ENCODE assay signal across 9 cellular contexts in the genomic region with DNA sequence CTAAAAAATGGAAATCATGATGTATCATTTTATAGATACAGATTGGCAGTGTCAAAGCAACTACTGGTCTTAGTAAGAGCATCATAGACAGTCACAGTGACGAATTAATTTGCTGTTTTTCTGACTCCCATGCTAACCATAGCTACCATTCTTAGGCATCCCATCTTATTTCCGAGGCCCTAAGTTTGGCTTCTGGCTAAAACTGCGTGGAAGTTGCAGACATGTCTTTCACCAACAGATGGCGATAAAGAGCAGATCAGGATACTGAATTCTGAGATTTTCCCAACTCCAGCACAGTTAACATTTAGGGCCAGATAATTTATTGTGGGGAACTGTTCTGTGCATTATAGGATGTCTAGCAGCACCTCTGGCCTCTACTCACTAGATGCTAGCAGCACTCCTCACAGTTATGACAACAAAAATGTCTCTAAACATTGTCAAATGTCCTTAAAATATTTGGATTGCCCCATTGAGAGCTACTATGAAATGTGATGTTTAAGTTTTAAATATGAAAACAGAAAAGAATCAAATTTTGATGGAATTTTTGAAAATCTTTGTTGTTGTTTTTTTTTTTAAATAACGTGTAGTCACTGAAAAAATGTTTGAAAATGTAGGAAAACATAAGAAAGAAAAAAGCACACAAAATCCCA. TPM values are rescaled to one million over a fixed set of nuclear protein-coding genes. Genes with fewer than 3 reads are reported as not detected.
DNase-seq lines count a peak whose midpoint lies in the region; ATAC-seq and TF ChIP-seq lines count a peak whose summit lies in the region.
"Had no signal": no experiment of that assay in that cellular context is flagged by ENCODE, and none has a peak within 500 bp of the region (broad histone marks: within the 10 kb centered on the region; RNA-seq: fewer than 3 reads in every experiment).

No MANE protein-coding gene starts in this region.

- H3K27me3 Mint-ChIP-seq in activated CD8-positive, alpha-beta T cell treated with anti-CD3 and anti-CD28 coated beads for 36 hours = peaks cover 1% of the 10 kb centered on the region
- H3K27me3 Mint-ChIP-seq in progenitor cell of endocrine pancreas = peaks cover 3% of the 10 kb centered on the region

- H3K36me3 Mint-ChIP-seq in activated CD8-positive, alpha-beta T cell treated with anti-CD3 and anti-CD28 coated beads for 36 hours (ENCODE audit: low read depth) = no peaks in the 10 kb centered on the region
- no peaks in the 10 kb centered on the region for H3K36me3 Mint-ChIP-seq in progenitor cell of endocrine pancreas (ENCODE audit: insufficient read depth)

- no peak overlapping the region for H3K4me2 ChIP-seq in DND-41 (ENCODE audit: insufficient read depth, low read length)

- H3K4me3 Mint-ChIP-seq in activated CD8-positive, alpha-beta T cell treated with anti-CD3 and anti-CD28 coated beads for 36 hours = no peak overlapping the region
- H3K4me3 Mint-ChIP-seq in progenitor cell of endocrine pancreas (ENCODE audit: low read depth) = no peak overlapping the region

- TF ChIP-seq CTCF in DND-41 (IDR thresholded peaks at IDR 0.05; ENCODE audit: borderline replicate concordance, extremely low read depth, low read length, poor library complexity, severe bottlenecking) (peak; percentile 92), LNCAP (IDR thresholded peaks at IDR 0.05) (peak; percentile 91), gastroesophageal sphincter (IDR thresholded peaks at IDR 0.05) (peak; percentile 55 to 79 (median 69)), progenitor cell of endocrine pancreas (IDR thresholded peaks at IDR 0.05; ENCODE audit: unreplicated experiment) (peak; percentile 81)
- TF ChIP-seq CTCF in activated CD8-positive, alpha-beta T cell treated with anti-CD3 and anti-CD28 coated beads for 36 hours (IDR thresholded peaks at IDR 0.05) = peak; percentile 97

- H3K9me3 Mint-ChIP-seq in activated CD8-positive, alpha-beta T cell treated with anti-CD3 and anti-CD28 coated beads for 36 hours = no peaks in the 10 kb centered on the region
- peaks cover 3% of the 10 kb centered on the region for H3K9me3 Mint-ChIP-seq in progenitor cell of endocrine pancreas (ENCODE audit: low read depth)

- H3K27ac ChIP-seq in DND-41 (ENCODE audit: low read length) = no peak overlapping the region
- H3K27ac ChIP-seq in gastroesophageal sphincter = no peak overlapping the region

- H3K4me3 ChIP-seq in DND-41 (ENCODE audit: low read depth in 1 of 2, low read length in 2 of 2) = no peak overlapping the region
- H3K4me3 ChIP-seq in gastroesophageal sphincter = no peak overlapping the region

- no peak overlapping the region for H2AFZ ChIP-seq in DND-41 (ENCODE audit: low read depth, low read length)

- CTCF ChIA-PET in activated CD8-positive, alpha-beta T cell treated with anti-CD3 and anti-CD28 coated beads for 36 hours (lab: Charles Lee) = interaction anchor here (0.8 to 8.0 kb wide), 38 partner anchors 10 to 401 kb away, joined by 3 to 367 read pairs (median 6); partner anchors contain the start of genes MRPL17, OR2AG1 and OR2AG2

- H3K27me3 ChIP-seq in DND-41 (ENCODE audit: insufficient read depth, low read length, poor library complexity) (no peaks in the 10 kb centered on the region), gastroesophageal sphincter (no peaks in the 10 kb centered on the region)

- POLR2A ChIA-PET in activated CD8-positive, alpha-beta T cell treated with anti-CD3 and anti-CD28 coated beads for 36 hours (lab: Charles Lee) = interaction anchor here (1.2 to 1.9 kb wide), 4 partner anchors 9 to 19 kb away, joined by 3 to 9 read pairs (median 5); no protein-coding TSS in a partner anchor

- in situ Hi-C loops in ACHN (cut with HindIII; ENCODE audit: low pct_ligation_motif_present, low pct_unique_long_range_greater_than_20kb, low sequenced_read_pairs) = no loop called here

- H3K4me1 ChIP-seq in DND-41 (ENCODE audit: insufficient read depth, low read length) (no peaks in the 10 kb centered on the region), gastroesophageal sphincter (no peaks in the 10 kb centered on the region)

- no peak for TF ChIP-seq POLR2A in gastroesophageal sphincter (IDR thresholded peaks at IDR 0.05)

- no peak overlapping the region for H3K9ac ChIP-seq in DND-41 (ENCODE audit: low read depth, low read length)

- ATAC-seq in DND-41 (ENCODE audit: insufficient read depth, low read depth) (peak; percentile 60), gastroesophageal sphincter (no peak), HG03045 (IDR thresholded peaks at IDR 0.05; ENCODE audit: unreplicated experiment) (no peak)
- peak; percentile 48 for ATAC-seq in activated CD8-positive, alpha-beta T cell treated with anti-CD3 and anti-CD28 coated beads for 36 hours

- WGBS in gastroesophageal sphincter (ENCODE audit: low coverage in 1 of 2), 2 donors = 3 to 5% methylated on average over 5 of the region's 5 CpGs

- no peak overlapping the region for H3K27ac Mint-ChIP-seq in activated CD8-positive, alpha-beta T cell treated with anti-CD3 and anti-CD28 coated beads for 36 hours
- no peak overlapping the region for H3K27ac Mint-ChIP-seq in progenitor cell of endocrine pancreas

- no peaks in the 10 kb centered on the region for H3K9me3 ChIP-seq in DND-41 (ENCODE audit: insufficient read depth, low read length, severe bottlenecking)
- no peaks in the 10 kb centered on the region for H3K9me3 ChIP-seq in gastroesophageal sphincter

- DNase-seq in ACHN = peak; percentile 38
- peak; percentile 53 for DNase-seq in DND-41
- DNase-seq in activated CD8-positive, alpha-beta T cell treated with anti-CD3 and anti-CD28 coated beads for 36 hours = peak; percentile 34
- peak; percentile 30 for DNase-seq in progenitor cell of endocrine pancreas (ENCODE audit: low spot score, unreplicated experiment)
- no peak for DNase-seq in NCI-H128 (lab: John Stamatoyannopoulos, UW; ENCODE audit: unreplicated experiment)

- H3K36me3 ChIP-seq in DND-41 (ENCODE audit: insufficient read depth, low read length) (no peaks in the 10 kb centered on the region), gastroesophageal sphincter (no peaks in the 10 kb centered on the region)

- H4K20me1 ChIP-seq in DND-41 (ENCODE audit: insufficient read depth, low read length) = no peaks in the 10 kb centered on the region

- H3K79me2 ChIP-seq in DND-41 (ENCODE audit: insufficient read depth, low read length) = no peaks in the 10 kb centered on the region

- TF ChIP-seq EP300 in gastroesophageal sphincter (IDR thresholded peaks at IDR 0.05) = no peak

- intact Hi-C loops in activated CD8-positive, alpha-beta T cell treated with anti-CD3 and anti-CD28 coated beads for 36 hours (cut with micrococcal nuclease) = no loop called here

- peaks cover 13% of the 10 kb centered on the region for H3K4me1 Mint-ChIP-seq in activated CD8-positive, alpha-beta T cell treated with anti-CD3 and anti-CD28 coated beads for 36 hours (ENCODE audit: low read depth)
- peaks cover 15% of the 10 kb centered on the region for H3K4me1 Mint-ChIP-seq in progenitor cell of endocrine pancreas (ENCODE audit: low read depth)

RNA-seq across cellular contexts. Expression of gene OR2AG2, which starts 16.3 kb away (rescaled TPM):
- total RNA-seq in activated CD8-positive, alpha-beta T cell treated with anti-CD3 and anti-CD28 coated beads for 36 hours = under 1 TPM; 0.29 to 0.45 TPM
- total RNA-seq in gastroesophageal sphincter (not detected), progenitor cell of endocrine pancreas (0.48 and 1.0 TPM in 2 replicates)

RNA-seq across cellular contexts. Expression of gene OR2AG1, which starts 27.4 kb away (rescaled TPM):
- total RNA-seq in activated CD8-positive, alpha-beta T cell treated with anti-CD3 and anti-CD28 coated beads for 36 hours = not detected
- total RNA-seq in gastroesophageal sphincter = not detected
- not detected in 2 replicates for total RNA-seq in progenitor cell of endocrine pancreas
- total RNA-seq: mononuclear cell had no signal

RNA-seq across cellular contexts. Expression of gene OR6A2, which starts 44.1 kb away (rescaled TPM):
- total RNA-seq in activated CD8-positive, alpha-beta T cell treated with anti-CD3 and anti-CD28 coated beads for 36 hours = under 1 TPM; 0.16 to 0.38 TPM
- under 1 TPM in 2 of 4 donors, not detected in 2; 0.08 to 0.13 TPM for total RNA-seq in gastroesophageal sphincter
- 0.13 and 0.24 TPM in 2 replicates for total RNA-seq in progenitor cell of endocrine pancreas
- total RNA-seq: mononuclear cell had no signal

Comparison
In these comparisons a context has a peak if more than half of its experiments do, and no peak if none do; other contexts are left out.
1. ATAC-seq: peak in DND-41 (single experiment) and activated CD8-positive, alpha-beta T cell treated with anti-CD3 and anti-CD28 coated beads for 36 hours (single experiment); none in gastroesophageal sphincter (single experiment) and HG03045 (single experiment).
2. Peak in every context shown above with its lines, with median percentiles within 50 percentile points of each other: CTCF ChIP-seq.